Comparison of ENCODE assay signal across 19 cellular contexts in genomic region chr4:950136-951020, GRCh38. TPM values are rescaled to one million over a fixed set of nuclear protein-coding genes. Genes with fewer than 3 reads are reported as not detected.
DNase-seq lines count a peak whose midpoint lies in the region; ATAC-seq, FAIRE-seq and TF ChIP-seq lines count a peak whose summit lies in the region.
"Had no signal": no experiment of that assay in that cellular context is flagged by ENCODE, and none has a peak within 500 bp of the region (broad histone marks: within the 10 kb centered on the region; RNA-seq: fewer than 3 reads in every experiment).

No MANE protein-coding gene starts in this region.

- intact Hi-C loops in sciatic nerve (cut with DNase I), result no loop called here

- DNase-seq in activated T-cell treated with anti-CD3 and anti-CD28 coated beads, Interleukin-2, amount 50 U/mL, for 24 hours, result peak; percentile 23
- DNase-seq in activated T-cell treated with anti-CD3 and anti-CD28 coated beads, Interleukin-2, amount 50 U/mL, for 48 hours, result no peak
- DNase-seq in GM12891 (ENCODE audit: insufficient read length, low spot score) (peak; percentile 5), ecto neural progenitor cell (ENCODE audit: low spot score) (peak; percentile 39), sciatic nerve (ENCODE audit: low spot score) (peak; percentile 38), substantia nigra (lab: John Stamatoyannopoulos, UW) (no peak)
- DNase-seq: C1 segment of cervical spinal cord, COR-L47, DMS153, HCEC 1CT, IMR-90, Kasumi-1, NCI-H1930, NCI-H2171 treated with DMSO at 0.1 percent for 48 hours, NCI-H510A had no signal

- ATAC-seq in sciatic nerve (no peak), GM18502 (IDR thresholded peaks at IDR 0.05; ENCODE audit: poor library complexity, unreplicated experiment) (no peak), HG03135 (IDR thresholded peaks at IDR 0.05; ENCODE audit: unreplicated experiment) (no peak)
- ATAC-seq: Panc1 had no signal

- H3K27ac Mint-ChIP-seq in activated T-cell treated with anti-CD3 and anti-CD28 coated beads, Interleukin-2, amount 50 U/mL, for 24 hours, result no peak overlapping the region

- no peak overlapping the region for H3K4me3 Mint-ChIP-seq in activated T-cell treated with anti-CD3 and anti-CD28 coated beads, Interleukin-2, amount 50 U/mL, for 24 hours

- peaks cover 22% of the 10 kb centered on the region for H3K36me3 Mint-ChIP-seq in activated T-cell treated with anti-CD3 and anti-CD28 coated beads, Interleukin-2, amount 50 U/mL, for 24 hours (ENCODE audit: low read depth)

- no peaks in the 10 kb centered on the region for H3K4me1 Mint-ChIP-seq in activated T-cell treated with anti-CD3 and anti-CD28 coated beads, Interleukin-2, amount 50 U/mL, for 24 hours (ENCODE audit: low read depth)

- no peaks in the 10 kb centered on the region for H3K9me3 Mint-ChIP-seq in activated T-cell treated with anti-CD3 and anti-CD28 coated beads, Interleukin-2, amount 50 U/mL, for 24 hours

- H3K27me3 Mint-ChIP-seq in activated T-cell treated with anti-CD3 and anti-CD28 coated beads, Interleukin-2, amount 50 U/mL, for 24 hours, result no peaks in the 10 kb centered on the region

- FAIRE-seq in GM12891 (lab: Jason Lieb, UNC), result peak; percentile 71
- FAIRE-seq: A204.1 had no signal

- no peak overlapping the region for H3K27ac ChIP-seq in substantia nigra (ENCODE audit: low read depth, low read length, poor library complexity, severe bottlenecking)

- no peak for TF ChIP-seq POLR2A in GM12891 (IDR thresholded peaks at IDR 0.05; ENCODE audit: low read depth, low read length)

TF ChIP-seq in GM12891, 5 proteins besides CTCF, POLR2A, EP300 and RAD21:
- TF ChIP-seq SPI1 (IDR thresholded peaks at IDR 0.05; ENCODE audit: low read depth, low read length) (no peak), PAX5 (IDR thresholded peaks at IDR 0.05; ENCODE audit: insufficient read depth, low read length, severe bottlenecking) (no peak), POLR2AphosphoS5 (IDR thresholded peaks at IDR 0.05; ENCODE audit: low read depth, low read length) (no peak), POU2F2 (IDR thresholded peaks at IDR 0.05; ENCODE audit: low read depth, low read length) (no peak), TAF1 (IDR thresholded peaks at IDR 0.05; ENCODE audit: low read depth, low read length) (no peak)
TF ChIP-seq in GM12891: peak in this region for 0.

RNA-seq across cellular contexts. Expression of gene TMEM175, which starts 18.1 kb away (rescaled TPM):
- 20.5 TPM for polyA plus RNA-seq in GM12891 (2012; ENCODE audit: low read depth, missing spikeins)
- 26.8 TPM for total RNA-seq in sciatic nerve

RNA-seq across cellular contexts. Expression of gene GAK, which starts 18.3 kb away (rescaled TPM):
- 49.8 TPM for polyA plus RNA-seq in GM12891 (2012; ENCODE audit: low read depth, missing spikeins)
- total RNA-seq in sciatic nerve, result 96.6 TPM

RNA-seq across cellular contexts. Expression of gene DGKQ, which starts 23.0 kb away (rescaled TPM):
- 1.9 TPM for polyA plus RNA-seq in GM12891 (2012; ENCODE audit: low read depth, missing spikeins)
- total RNA-seq in sciatic nerve, result 9.6 TPM

RNA-seq across cellular contexts. Expression of gene IDUA, which starts 36.5 kb away (rescaled TPM):
- polyA plus RNA-seq in GM12891 (2012; ENCODE audit: low read depth, missing spikeins), result 2.3 TPM
- 36.7 TPM for total RNA-seq in sciatic nerve

RNA-seq across cellular contexts. Expression of gene SLC26A1, which starts 42.8 kb away (rescaled TPM):
- polyA plus RNA-seq in GM12891 (2012; ENCODE audit: low read depth, missing spikeins), result 0.23 TPM
- total RNA-seq in sciatic nerve, result 0.45 TPM
- total RNA-seq: IMR-90 had no signal

Comparison
In these comparisons a context has a peak if more than half of its experiments do, and no peak if none do; other contexts are left out.
1. DNase-seq: peak in activated T-cell treated with anti-CD3 and anti-CD28 coated beads, Interleukin-2, amount 50 U/mL, for 24 hours (single experiment), GM12891 (single experiment), ecto neural progenitor cell (single experiment) and sciatic nerve (single experiment); none in activated T-cell treated with anti-CD3 and anti-CD28 coated beads, Interleukin-2, amount 50 U/mL, for 48 hours (0 of 2) and substantia nigra (0 of 49).